25 cellular contexts compared by ENCODE assay signal in the genomic region with DNA sequence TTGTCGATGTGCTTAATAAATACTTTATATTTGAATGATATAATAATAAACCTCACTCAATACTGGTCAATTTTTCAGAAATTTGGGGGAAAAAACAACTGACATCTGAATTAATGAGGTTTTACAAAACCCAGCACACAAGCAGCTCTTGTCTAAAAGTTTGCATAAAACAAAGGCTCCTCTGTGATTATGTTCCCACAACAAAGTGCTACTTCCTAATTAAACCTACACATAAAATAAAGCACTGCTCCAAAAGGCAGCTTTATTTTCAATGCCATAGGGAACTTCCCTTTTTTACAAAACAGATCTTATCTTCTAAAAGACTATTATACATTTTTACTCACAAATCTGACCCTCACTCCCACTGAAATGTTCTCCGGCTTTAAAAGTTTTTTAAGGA. TPM values are rescaled to one million over a fixed set of nuclear protein-coding genes. Genes with fewer than 3 reads are reported as not detected.
"Had no signal": no experiment of that assay in that cellular context is flagged by ENCODE, and none has a peak within 500 bp of the region (broad histone marks: within the 10 kb centered on the region; RNA-seq: fewer than 3 reads in every experiment).

No MANE protein-coding gene starts in this region.

- H3K4me3 Mint-ChIP-seq: activated CD4-positive, alpha-beta memory T cell treated with anti-CD3 and anti-CD28 coated beads, Interleukin-2, amount 10 ng/mL, durations not matched to agents 7 days and 5 days; activated CD4-positive, alpha-beta T cell treated with anti-CD3 and anti-CD28 coated beads for 36 hours; activated naive CD4-positive, alpha-beta T cell treated with anti-CD3 and anti-CD28 coated beads for 36 hours; activated naive CD8-positive, alpha-beta T cell; activated T-helper 17 cell treated with anti-CD3 and anti-CD28 coated beads, Interleukin-2, amount 50 U/mL, for 72 hours; T-helper 17 cell had no signal

- H3K9me3 Mint-ChIP-seq: activated CD4-positive, alpha-beta memory T cell treated with anti-CD3 and anti-CD28 coated beads, Interleukin-2, amount 10 ng/mL, durations not matched to agents 7 days and 5 days; activated naive CD4-positive, alpha-beta T cell treated with anti-CD3 and anti-CD28 coated beads for 36 hours; activated T-helper 17 cell treated with anti-CD3 and anti-CD28 coated beads, Interleukin-2, amount 50 U/mL, for 72 hours had no signal

- ATAC-seq: activated CD4-positive, alpha-beta T cell treated with anti-CD3 and anti-CD28 coated beads for 36 hours; activated T-helper 17 cell treated with anti-CD3 and anti-CD28 coated beads, Interleukin-2, amount 50 U/mL, for 72 hours; Panc1; T-helper 17 cell had no signal

- DNase-seq: activated CD4-positive, alpha-beta memory T cell treated with anti-CD3 and anti-CD28 coated beads, Interleukin-2, amount 10 ng/mL, durations not matched to agents 7 days and 5 days; activated CD4-positive, alpha-beta T cell treated with anti-CD3 and anti-CD28 coated beads for 36 hours; activated CD4-positive, alpha-beta T cell treated with anti-CD3 and anti-CD28 coated beads, Interleukin-2, amount 50 U/mL, for 1 hour; activated gamma-delta T cell; activated naive CD4-positive, alpha-beta T cell treated with anti-CD3 and anti-CD28 coated beads for 36 hours; activated T-cell treated with anti-CD3 and anti-CD28 coated beads for 4 hours; activated T-cell treated with anti-CD3 and anti-CD28 coated beads, Interleukin-2, amount 50 U/mL, for 48 hours; KG1; MV-4-11; NCI-H1092 treated with DMSO at 0.1 percent for 48 hours; NCI-H1436; NCI-H1694 treated with DMSO at 0.1 percent for 48 hours; NCI-H2029 treated with DMSO at 0.1 percent for 48 hours; NCI-H510A treated with DMSO at 0.1 percent for 48 hours; NCI-H69; NK-92 treated with Interleukin-12 subunit alpha and Interleukin-12 subunit beta, amount 100 ng/mL, for 24 hours; OCI-M1; SHP77; T-helper 17 cell; T-helper 9 cell; WERI-Rb-1 had no signal

- H3K36me3 Mint-ChIP-seq: activated naive CD8-positive, alpha-beta T cell had no signal

- H3K27ac Mint-ChIP-seq: activated CD4-positive, alpha-beta memory T cell treated with anti-CD3 and anti-CD28 coated beads, Interleukin-2, amount 10 ng/mL, durations not matched to agents 7 days and 5 days; activated CD4-positive, alpha-beta T cell treated with anti-CD3 and anti-CD28 coated beads for 36 hours; activated naive CD4-positive, alpha-beta T cell treated with anti-CD3 and anti-CD28 coated beads for 36 hours; activated naive CD8-positive, alpha-beta T cell; activated T-helper 17 cell treated with anti-CD3 and anti-CD28 coated beads, Interleukin-2, amount 50 U/mL, for 72 hours; T-helper 17 cell had no signal

- H3K27me3 Mint-ChIP-seq: activated CD4-positive, alpha-beta memory T cell treated with anti-CD3 and anti-CD28 coated beads, Interleukin-2, amount 10 ng/mL, durations not matched to agents 7 days and 5 days; activated T-helper 17 cell treated with anti-CD3 and anti-CD28 coated beads, Interleukin-2, amount 50 U/mL, for 72 hours; T-helper 17 cell had no signal

- H3K4me1 Mint-ChIP-seq: activated CD4-positive, alpha-beta memory T cell treated with anti-CD3 and anti-CD28 coated beads, Interleukin-2, amount 10 ng/mL, durations not matched to agents 7 days and 5 days; activated CD4-positive, alpha-beta T cell treated with anti-CD3 and anti-CD28 coated beads for 36 hours; activated T-helper 17 cell treated with anti-CD3 and anti-CD28 coated beads, Interleukin-2, amount 50 U/mL, for 72 hours; T-helper 17 cell had no signal

RNA-seq across cellular contexts. Expression of gene LAMA1, which starts 47.1 kb away (rescaled TPM):
- total RNA-seq: activated CD4-positive, alpha-beta memory T cell treated with anti-CD3 and anti-CD28 coated beads, Interleukin-2, amount 10 ng/mL, durations not matched to agents 7 days and 5 days; activated CD4-positive, alpha-beta T cell treated with anti-CD3 and anti-CD28 coated beads for 36 hours; activated CD8-positive, alpha-beta memory T cell treated with anti-CD3 and anti-CD28 coated beads for 36 hours; activated naive CD4-positive, alpha-beta T cell treated with anti-CD3 and anti-CD28 coated beads for 36 hours; activated T-helper 17 cell treated with anti-CD3 and anti-CD28 coated beads, Interleukin-2, amount 50 U/mL, for 72 hours; T-helper 17 cell had no signal
